In the genomic region with DNA sequence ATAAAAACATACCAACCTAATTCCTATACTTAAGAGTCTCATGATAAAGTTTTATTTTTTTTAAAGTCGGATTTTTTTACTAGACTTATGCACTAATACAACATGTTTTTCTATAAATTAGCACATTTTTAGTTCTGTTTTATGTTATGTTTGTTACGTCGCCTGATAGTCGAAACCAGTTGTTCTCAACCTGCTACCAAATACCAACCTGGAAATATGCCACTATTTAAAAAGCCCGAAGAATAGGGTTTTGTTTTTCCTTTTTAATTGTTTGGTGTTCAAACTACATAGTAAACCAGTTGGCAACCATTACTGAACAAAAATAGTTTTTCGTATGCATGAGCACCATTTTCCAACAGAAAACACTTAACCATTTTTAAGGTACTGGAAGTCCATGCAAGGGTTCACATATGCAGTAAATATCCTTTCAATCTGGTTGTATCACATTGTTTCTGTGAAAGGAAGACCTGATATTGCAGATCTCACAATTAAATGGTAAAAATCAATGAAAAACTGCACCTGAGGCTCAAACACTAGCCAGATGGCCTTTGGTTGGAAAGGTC, we compare ENCODE assay signal across 8 cellular contexts. TPM values are rescaled to one million over a fixed set of nuclear protein-coding genes. Genes with fewer than 3 reads are reported as not detected.
DNase-seq lines count a peak whose midpoint lies in the region; ATAC-seq, FAIRE-seq and TF ChIP-seq lines count a peak whose summit lies in the region.

No MANE protein-coding gene starts in this region.

- POLR2A ChIA-PET in HEK293 (lab: Yijun Ruan, JAX): no interaction called here

- no peaks in the 10 kb centered on the region for H3K36me3 Mint-ChIP-seq in activated T-helper 17 cell treated with anti-CD3 and anti-CD28 coated beads, Interleukin-2, amount 50 U/mL, for 72 hours (ENCODE audit: low read depth)

- H3K27me3 Mint-ChIP-seq in activated T-helper 17 cell treated with anti-CD3 and anti-CD28 coated beads, Interleukin-2, amount 50 U/mL, for 72 hours: peaks cover 30% of the 10 kb centered on the region

- 62 to 68% (median 67%) methylated on average over 6 of the region's 6 CpGs for WGBS in small intestine, 3 donors

- TF ChIP-seq CTCF in HEK293 (tag by site-specific recombination; IDR thresholded peaks at IDR 0.05): no peak

- H3K4me3 ChIP-seq in HEK293 (ENCODE audit: low read depth, low read length) (peak overlapping the region; percentile 89), iPS-15b (ENCODE audit: low read depth, low read length) (peak overlapping the region; percentile 67), small intestine (ENCODE audit: low read depth in 1 of 2, low read length in 2 of 2) (peak overlapping the region; percentile 83 to 97)

- H3K9ac ChIP-seq in iPS-15b (ENCODE audit: low read depth, low read length): peak overlapping the region; percentile 0

- peaks cover 6% of the 10 kb centered on the region for H3K4me1 Mint-ChIP-seq in activated T-helper 17 cell treated with anti-CD3 and anti-CD28 coated beads, Interleukin-2, amount 50 U/mL, for 72 hours

- H3K9me3 Mint-ChIP-seq in activated T-helper 17 cell treated with anti-CD3 and anti-CD28 coated beads, Interleukin-2, amount 50 U/mL, for 72 hours: no peaks in the 10 kb centered on the region

- no peak for ATAC-seq in activated T-helper 17 cell treated with anti-CD3 and anti-CD28 coated beads, Interleukin-2, amount 50 U/mL, for 72 hours (replicated peaks)

- H3K4me1 ChIP-seq in HEK293 (ENCODE audit: control insufficient read depth, insufficient read depth, low read length): 0 out of 2 replicates have a peak, but pooled peaks cover 5% of the 10 kb centered on the region
- no peaks in the 10 kb centered on the region for H3K4me1 ChIP-seq in iPS-15b (ENCODE audit: control insufficient read depth, insufficient read depth, low read length)
- no peaks in the 10 kb centered on the region for H3K4me1 ChIP-seq in small intestine (ENCODE audit: control insufficient read depth in 2 of 2, insufficient read depth in 1 of 2, low read depth in 1 of 2, low read length in 1 of 2)

- CTCF ChIA-PET in HEK293 (lab: Yijun Ruan, JAX): no interaction called here

- H3K27ac ChIP-seq in HEK293 (ENCODE audit: extremely low read depth, low read depth, low read length) (peak overlapping the region; percentile 93; the same call in 1 of the 2 replicates), small intestine (ENCODE audit: low read depth in 1 of 2, low read length in 1 of 2) (no peak overlapping the region)

- no peak for FAIRE-seq in small intestine (lab: Jason Lieb, UNC)

- H3K27ac Mint-ChIP-seq in activated T-helper 17 cell treated with anti-CD3 and anti-CD28 coated beads, Interleukin-2, amount 50 U/mL, for 72 hours: no peak overlapping the region

- no peaks in the 10 kb centered on the region for H3K9me3 ChIP-seq in HEK293 (ENCODE audit: control insufficient read depth, insufficient read depth, low read depth, low read length)
- H3K9me3 ChIP-seq in iPS-15b (ENCODE audit: control insufficient read depth, insufficient read depth, low read length): no peaks in the 10 kb centered on the region
- no peaks in the 10 kb centered on the region for H3K9me3 ChIP-seq in small intestine (ENCODE audit: control insufficient read depth, low read depth)

- H3K27me3 ChIP-seq in iPS-15b (ENCODE audit: control insufficient read depth, insufficient read depth, low read length): no peaks in the 10 kb centered on the region
- no peaks in the 10 kb centered on the region for H3K27me3 ChIP-seq in small intestine (ENCODE audit: control insufficient read depth in 2 of 2, insufficient read depth in 2 of 2, low read length in 2 of 2)

- no peak for DNase-seq in small intestine
- DNase-seq in NCI-H2081 treated with DMSO at 0.1 percent for 48 hours (lab: John Stamatoyannopoulos, UW): no peak
- no peak for DNase-seq in stimulated activated CD4-positive, alpha-beta T cell treated with anti-CD3 and anti-CD28 coated beads, Interleukin-4, amount 100 ng/mL, for 4 hours
- DNase-seq in NCI-H128 (lab: John Stamatoyannopoulos, UW; ENCODE audit: unreplicated experiment): no peak
- no peak for DNase-seq in NCI-H748 treated with DMSO at 0.1 percent for 48 hours (lab: John Stamatoyannopoulos, UW)

- peak overlapping the region; percentile 41 for H3K4me3 Mint-ChIP-seq in activated T-helper 17 cell treated with anti-CD3 and anti-CD28 coated beads, Interleukin-2, amount 50 U/mL, for 72 hours

- H3K36me3 ChIP-seq in HEK293 (ENCODE audit: control insufficient read depth in 2 of 2, insufficient read depth in 1 of 2, low read length in 2 of 2): no peaks in the 10 kb centered on the region
- no peaks in the 10 kb centered on the region for H3K36me3 ChIP-seq in iPS-15b (ENCODE audit: control insufficient read depth, insufficient read depth, low read length)
- no peaks in the 10 kb centered on the region for H3K36me3 ChIP-seq in small intestine (ENCODE audit: control insufficient read depth in 2 of 2, insufficient read depth in 2 of 2, low read length in 2 of 2)

TF ChIP-seq in HEK293, 187 proteins besides CTCF, POLR2A, EP300 and RAD21:
- TF ChIP-seq ZNF10 (tag by site-specific recombination; IDR thresholded peaks at IDR 0.05) (peak; percentile 81), EGR2 (tag by site-specific recombination; IDR thresholded peaks at IDR 0.05; ENCODE audit: low read depth) (no peak), ZNF621 (tag by site-specific recombination; IDR thresholded peaks at IDR 0.05) (no peak)
TF ChIP-seq in HEK293: peak in this region for 1.

RNA-seq across cellular contexts. Expression of a gene that starts 1.4 kb away (rescaled TPM):
- 1 to 10 TPM; 2.1 to 2.3 TPM for total RNA-seq in activated T-helper 17 cell treated with anti-CD3 and anti-CD28 coated beads, Interleukin-2, amount 50 U/mL, for 72 hours
- polyA plus RNA-seq in small intestine: 1 to 10 TPM; 3.0 to 8.1 (median 4.7) TPM
